ENCODE assay signal across 14 cellular contexts in the genomic region with DNA sequence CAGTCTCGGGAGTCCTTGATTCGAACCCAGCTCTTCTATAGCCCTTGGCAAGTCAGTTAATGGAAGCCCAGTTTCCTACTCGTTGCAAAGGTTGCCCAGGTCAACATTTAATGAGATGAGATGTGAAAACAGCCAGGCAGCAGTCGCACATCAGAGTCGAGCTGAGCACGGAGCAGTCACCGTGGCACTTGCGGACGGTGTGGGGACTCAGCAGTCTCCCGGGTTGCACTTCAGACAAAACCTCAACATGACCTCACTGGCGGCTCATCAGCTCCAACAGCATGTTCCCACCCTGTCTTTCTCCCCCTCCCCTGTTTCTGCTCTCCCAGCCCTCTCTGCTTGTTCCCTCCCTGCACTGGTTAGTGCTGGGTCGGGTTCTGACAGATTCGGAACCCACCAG. TPM values are rescaled to one million over a fixed set of nuclear protein-coding genes. Genes with fewer than 3 reads are reported as not detected.
"Had no signal": no experiment of that assay in that cellular context is flagged by ENCODE, and none has a peak within 500 bp of the region (broad histone marks: within the 10 kb centered on the region; RNA-seq: fewer than 3 reads in every experiment).

No MANE protein-coding gene starts in this region.

- H3K9me3 ChIP-seq: breast epithelium, upper lobe of left lung had no signal

- H3K4me1 Mint-ChIP-seq: endodermal cell had no signal

- H3K4me1 ChIP-seq: breast epithelium, upper lobe of left lung had no signal

- DNase-seq: activated naive CD4-positive, alpha-beta T cell; aorta; endodermal cell; erythroblast; hippocampal formation; kidney glomerular epithelial cell; nucleus accumbens; right cardiac atrium; small intestine; upper lobe of left lung had no signal

- H3K27ac ChIP-seq: breast epithelium, upper lobe of left lung had no signal

- H3K27ac Mint-ChIP-seq: activated T-helper 1 cell treated with anti-CD3 and anti-CD28 coated beads, Interleukin-12 subunit alpha, Interleukin-12 subunit beta, Interleukin-2, Interleukin-4 antibody, amounts not matched to agents 30 ng/mL and 10 ng/mL and 1 ng/mL, durations not matched to agents 14 hours and 24 hours and 36 hours; endodermal cell had no signal

- ATAC-seq: right cardiac atrium had no signal

- H3K4me3 Mint-ChIP-seq: activated T-helper 1 cell treated with anti-CD3 and anti-CD28 coated beads, Interleukin-12 subunit alpha, Interleukin-12 subunit beta, Interleukin-2, Interleukin-4 antibody, amounts not matched to agents 30 ng/mL and 10 ng/mL and 1 ng/mL, durations not matched to agents 14 hours and 24 hours and 36 hours; endodermal cell had no signal

- H3K27me3 ChIP-seq: breast epithelium, upper lobe of left lung had no signal

- H3K9me3 Mint-ChIP-seq: activated T-helper 1 cell treated with anti-CD3 and anti-CD28 coated beads, Interleukin-12 subunit alpha, Interleukin-12 subunit beta, Interleukin-2, Interleukin-4 antibody, amounts not matched to agents 30 ng/mL and 10 ng/mL and 1 ng/mL, durations not matched to agents 14 hours and 24 hours and 36 hours; endodermal cell had no signal

- H3K36me3 ChIP-seq: breast epithelium, upper lobe of left lung had no signal

- H3K4me3 ChIP-seq: breast epithelium, upper lobe of left lung had no signal

RNA-seq across cellular contexts. Expression of a gene that starts 35.8 kb away (rescaled TPM):
- total RNA-seq: glomerular endothelial cell; T-helper 2 cell treated with Interferon-gamma antibody and Interleukin-4, amounts not matched to agents 100 ng/mL and 5 ng/mL, for 36 hours had no signal
